30 cellular contexts compared by ENCODE assay signal in genomic region chr9:132504452-132504851, GRCh38.
"Had no signal": no experiment of that assay in that cellular context is flagged by ENCODE, and none has a peak within 500 bp of the region (broad histone marks: within the 10 kb centered on the region; RNA-seq: fewer than 3 reads in every experiment).

No MANE protein-coding gene starts in this region.

- H3K4me1 Mint-ChIP-seq: stimulated activated naive CD8-positive, alpha-beta T cell treated with anti-CD3 and anti-CD28 coated beads, Interleukin-15, amount 100 ng/mL, for 72 hours had no signal

- H3K36me3 ChIP-seq: ovary, right lobe of liver, sigmoid colon, suprapubic skin, tibial artery, transverse colon, upper lobe of right lung, vagina had no signal

- H3K4me1 ChIP-seq: psoas muscle, right lobe of liver, sigmoid colon, suprapubic skin, testis, tibial artery, transverse colon, vagina had no signal

- H3K79me2 ChIP-seq: parathyroid adenoma had no signal

- H3K4me3 ChIP-seq: ovary, psoas muscle, right lobe of liver, sigmoid colon, suprapubic skin, testis, tibial artery, transverse colon, upper lobe of right lung, vagina had no signal

- H3K27ac ChIP-seq: ovary, parathyroid adenoma, psoas muscle, right lobe of liver, sigmoid colon, suprapubic skin, testis, tibial artery, transverse colon, upper lobe of right lung, vagina had no signal

- DNase-seq: naive thymus-derived CD8-positive, alpha-beta T cell; nephron progenitor cell; occipital lobe; ovary; psoas muscle; right cardiac atrium; right lobe of liver; sigmoid colon; small intestine; stimulated activated CD4-positive, alpha-beta T cell treated with anti-CD3 and anti-CD28 coated beads, Interleukin-15, amount 100 ng/mL, for 24 hours; stimulated activated CD4-positive, alpha-beta T cell treated with anti-CD3 and anti-CD28 coated beads, Interleukin-2, amount 100 ng/mL, for 24 hours; stimulated activated CD4-positive, alpha-beta T cell treated with anti-CD3 and anti-CD28 coated beads, Interleukin-4, amount 100 ng/mL, for 1 hour; stimulated activated CD4-positive, alpha-beta T cell treated with anti-CD3 and anti-CD28 coated beads, Interleukin-4, amount 100 ng/mL, for 4 hours; stimulated activated CD8-positive, alpha-beta memory T cell treated with anti-CD3 and anti-CD28 coated beads, Interleukin-4, amount 100 ng/mL, for 48 hours; stimulated activated naive CD4-positive, alpha-beta T cell; stimulated activated naive CD8-positive, alpha-beta T cell treated with anti-CD3 and anti-CD28 coated beads, Interleukin-15, amount 100 ng/mL, for 72 hours; stimulated activated naive CD8-positive, alpha-beta T cell treated with anti-CD3 and anti-CD28 coated beads, Interleukin-15, Interleukin-2, amounts not matched to agents 100 U/mL and 50 U/mL, for 24 hours; substantia nigra; testis; tibial artery; transverse colon; upper lobe of right lung had no signal

- H3K36me3 Mint-ChIP-seq: naive thymus-derived CD8-positive, alpha-beta T cell; natural killer cell treated with Interleukin-12 subunit alpha and Interleukin-12 subunit beta and Interleukin-15 and Interleukin-18, amount 100 ng/mL, for 72 hours; stimulated activated memory B cell treated with anti-CD40 and anti-IgM and Interleukin-4, amounts not matched to agents 10 μg/mL and 1 μg/mL and 100 μg/mL, for 72 hours; type B pancreatic cell had no signal

- H3K4me3 Mint-ChIP-seq: naive thymus-derived CD8-positive, alpha-beta T cell; natural killer cell treated with Interleukin-12 subunit alpha and Interleukin-12 subunit beta and Interleukin-15 and Interleukin-18, amount 100 ng/mL, for 72 hours; nephron progenitor cell; neural crest cell; stimulated activated memory B cell treated with anti-CD40 and anti-IgM and Interleukin-4, amounts not matched to agents 10 μg/mL and 1 μg/mL and 100 μg/mL, for 72 hours; stimulated activated naive CD8-positive, alpha-beta T cell treated with anti-CD3 and anti-CD28 coated beads, Interleukin-15, amount 100 ng/mL, for 72 hours; type B pancreatic cell had no signal

- H3K9me3 ChIP-seq: ovary, psoas muscle, right lobe of liver, sigmoid colon, suprapubic skin, testis, tibial artery, transverse colon, upper lobe of right lung, vagina had no signal

- FAIRE-seq: small intestine had no signal

- H3K9me3 Mint-ChIP-seq: naive thymus-derived CD8-positive, alpha-beta T cell; natural killer cell treated with Interleukin-12 subunit alpha and Interleukin-12 subunit beta and Interleukin-15 and Interleukin-18, amount 100 ng/mL, for 72 hours; nephron progenitor cell; neural crest cell; stimulated activated memory B cell treated with anti-CD40 and anti-IgM and Interleukin-4, amounts not matched to agents 10 μg/mL and 1 μg/mL and 100 μg/mL, for 72 hours; stimulated activated naive CD8-positive, alpha-beta T cell treated with anti-CD3 and anti-CD28 coated beads, Interleukin-15, amount 100 ng/mL, for 72 hours; type B pancreatic cell had no signal

- H3K27ac Mint-ChIP-seq: naive thymus-derived CD8-positive, alpha-beta T cell; natural killer cell treated with Interleukin-12 subunit alpha and Interleukin-12 subunit beta and Interleukin-15 and Interleukin-18, amount 100 ng/mL, for 72 hours; nephron progenitor cell; progenitor cell of endocrine pancreas; stimulated activated memory B cell treated with anti-CD40 and anti-IgM and Interleukin-4, amounts not matched to agents 10 μg/mL and 1 μg/mL and 100 μg/mL, for 72 hours; stimulated activated naive CD8-positive, alpha-beta T cell treated with anti-CD3 and anti-CD28 coated beads, Interleukin-15, amount 100 ng/mL, for 72 hours; type B pancreatic cell had no signal

- H2AFZ ChIP-seq: parathyroid adenoma had no signal

- H3K27me3 ChIP-seq: ovary, right lobe of liver, testis, vagina had no signal

- H3K9ac ChIP-seq: parathyroid adenoma had no signal

- ATAC-seq: naive thymus-derived CD8-positive, alpha-beta T cell; natural killer cell treated with Interleukin-12 subunit alpha and Interleukin-12 subunit beta and Interleukin-15 and Interleukin-18, amount 100 ng/mL, for 72 hours; psoas muscle; right cardiac atrium; right lobe of liver; stimulated activated memory B cell treated with anti-CD40 and anti-IgM and Interleukin-4, amounts not matched to agents 10 μg/mL and 1 μg/mL and 100 μg/mL, for 72 hours; stimulated activated naive CD8-positive, alpha-beta T cell treated with anti-CD3 and anti-CD28 coated beads, Interleukin-15, amount 100 ng/mL, for 72 hours; stimulated activated naive CD8-positive, alpha-beta T cell treated with anti-CD3 and anti-CD28 coated beads, Interleukin-15, Interleukin-2, amounts not matched to agents 100 U/mL and 50 U/mL, for 24 hours; upper lobe of right lung had no signal
